24 cellular contexts compared by ENCODE assay signal in the genomic region with DNA sequence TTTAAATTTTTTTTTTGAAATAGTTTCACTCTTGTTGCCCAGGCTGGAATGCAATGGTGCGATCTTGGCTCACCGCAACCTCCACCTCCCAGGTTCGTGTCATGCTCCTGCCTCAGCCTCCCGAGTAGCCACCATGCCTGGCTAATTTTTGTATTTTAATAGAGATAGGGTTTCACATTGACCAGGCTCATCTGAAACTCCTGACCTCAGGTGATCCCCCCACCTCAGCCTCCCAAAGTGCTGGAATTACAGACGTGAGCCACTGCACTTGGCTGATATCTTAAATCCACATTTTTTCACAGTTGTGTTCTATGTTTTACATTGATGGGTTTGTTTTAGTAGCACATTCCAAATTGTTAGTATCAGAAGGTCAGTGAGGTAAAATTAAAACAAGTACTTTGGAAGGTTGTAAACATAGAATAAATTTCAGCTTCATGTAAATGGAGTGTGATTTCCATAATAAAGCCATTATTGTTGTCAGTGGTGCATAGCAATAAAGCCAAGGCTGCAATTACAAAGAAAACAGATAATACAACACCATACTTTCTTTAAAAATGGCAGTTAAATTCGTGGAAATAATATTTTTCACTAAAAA.
"Had no signal": no experiment of that assay in that cellular context is flagged by ENCODE, and none has a peak within 500 bp of the region (broad histone marks: within the 10 kb centered on the region; RNA-seq: fewer than 3 reads in every experiment).

No MANE protein-coding gene starts in this region.

- H3K4me1 Mint-ChIP-seq: central memory CD8-positive, alpha-beta T cell had no signal

- H3K9me3 Mint-ChIP-seq: activated naive CD8-positive, alpha-beta T cell treated with anti-CD3 and anti-CD28 coated beads, Interleukin-2, amount 10 ng/mL, durations not matched to agents 7 days and 5 days; activated T-cell treated with anti-CD3 and anti-CD28 coated beads, Interleukin-2, amount 50 U/mL, for 4 hours; central memory CD8-positive, alpha-beta T cell; effector memory CD8-positive, alpha-beta T cell; immature natural killer cell; natural killer cell; T-helper 2 cell treated with Interferon-gamma antibody and Interleukin-4, amounts not matched to agents 5 μg/mL and 100 μg/mL, for 36 hours had no signal

- H3K4me3 ChIP-seq: breast epithelium, heart left ventricle, spleen, thoracic aorta, upper lobe of right lung had no signal

- H3K27me3 ChIP-seq: breast epithelium, heart left ventricle, spleen, upper lobe of right lung had no signal

- H3K4me1 ChIP-seq: breast epithelium, spleen had no signal

- H3K27me3 Mint-ChIP-seq: progenitor cell of endocrine pancreas had no signal

- FAIRE-seq: colon had no signal

- H3K36me3 ChIP-seq: breast epithelium, heart left ventricle, spleen, thoracic aorta, upper lobe of right lung had no signal

- H3K27ac ChIP-seq: breast epithelium, epithelial cell of prostate, heart left ventricle, spleen, thoracic aorta, upper lobe of right lung had no signal

- H3K27ac Mint-ChIP-seq: activated naive CD8-positive, alpha-beta T cell treated with anti-CD3 and anti-CD28 coated beads, Interleukin-2, amount 10 ng/mL, durations not matched to agents 7 days and 5 days; effector memory CD8-positive, alpha-beta T cell; progenitor cell of endocrine pancreas; T-helper 2 cell treated with Interferon-gamma antibody and Interleukin-4, amounts not matched to agents 5 μg/mL and 100 μg/mL, for 36 hours had no signal

- H3K36me3 Mint-ChIP-seq: immature natural killer cell, natural killer cell had no signal

- DNase-seq: activated CD8-positive, alpha-beta memory T cell treated with anti-CD3 and anti-CD28 coated beads, Interleukin-2, amount 50 U/mL, for 4 hours; activated naive CD4-positive, alpha-beta T cell treated with Interleukin-2 at 50 U/mL for 16 hours; activated naive CD8-positive, alpha-beta T cell treated with anti-CD3 and anti-CD28 coated beads, Interleukin-2, amount 10 ng/mL, durations not matched to agents 7 days and 5 days; activated T-cell treated with anti-CD3 and anti-CD28 coated beads, Interleukin-2, amount 50 U/mL, for 4 hours; amniotic stem cell; effector memory CD8-positive, alpha-beta T cell; heart left ventricle; immature natural killer cell; kidney glomerular epithelial cell; left ventricle myocardium superior; mammary epithelial cell; midbrain; natural killer cell; spleen; stimulated activated CD4-positive, alpha-beta T cell treated with anti-CD3 and anti-CD28 coated beads, Interleukin-4, amount 100 ng/mL, for 1 hour; stimulated activated naive CD4-positive, alpha-beta T cell treated with Interleukin-2 at 50 U/mL for 16 hours; upper lobe of right lung had no signal

- H3K4me3 Mint-ChIP-seq: activated naive CD8-positive, alpha-beta T cell treated with anti-CD3 and anti-CD28 coated beads, Interleukin-2, amount 10 ng/mL, durations not matched to agents 7 days and 5 days; activated T-cell treated with anti-CD3 and anti-CD28 coated beads, Interleukin-2, amount 50 U/mL, for 4 hours; central memory CD8-positive, alpha-beta T cell; effector memory CD8-positive, alpha-beta T cell; T-helper 2 cell treated with Interferon-gamma antibody and Interleukin-4, amounts not matched to agents 5 μg/mL and 100 μg/mL, for 36 hours had no signal

- H3K9me3 ChIP-seq: breast epithelium, heart left ventricle, spleen, thoracic aorta, upper lobe of right lung had no signal
